In the genomic region with DNA sequence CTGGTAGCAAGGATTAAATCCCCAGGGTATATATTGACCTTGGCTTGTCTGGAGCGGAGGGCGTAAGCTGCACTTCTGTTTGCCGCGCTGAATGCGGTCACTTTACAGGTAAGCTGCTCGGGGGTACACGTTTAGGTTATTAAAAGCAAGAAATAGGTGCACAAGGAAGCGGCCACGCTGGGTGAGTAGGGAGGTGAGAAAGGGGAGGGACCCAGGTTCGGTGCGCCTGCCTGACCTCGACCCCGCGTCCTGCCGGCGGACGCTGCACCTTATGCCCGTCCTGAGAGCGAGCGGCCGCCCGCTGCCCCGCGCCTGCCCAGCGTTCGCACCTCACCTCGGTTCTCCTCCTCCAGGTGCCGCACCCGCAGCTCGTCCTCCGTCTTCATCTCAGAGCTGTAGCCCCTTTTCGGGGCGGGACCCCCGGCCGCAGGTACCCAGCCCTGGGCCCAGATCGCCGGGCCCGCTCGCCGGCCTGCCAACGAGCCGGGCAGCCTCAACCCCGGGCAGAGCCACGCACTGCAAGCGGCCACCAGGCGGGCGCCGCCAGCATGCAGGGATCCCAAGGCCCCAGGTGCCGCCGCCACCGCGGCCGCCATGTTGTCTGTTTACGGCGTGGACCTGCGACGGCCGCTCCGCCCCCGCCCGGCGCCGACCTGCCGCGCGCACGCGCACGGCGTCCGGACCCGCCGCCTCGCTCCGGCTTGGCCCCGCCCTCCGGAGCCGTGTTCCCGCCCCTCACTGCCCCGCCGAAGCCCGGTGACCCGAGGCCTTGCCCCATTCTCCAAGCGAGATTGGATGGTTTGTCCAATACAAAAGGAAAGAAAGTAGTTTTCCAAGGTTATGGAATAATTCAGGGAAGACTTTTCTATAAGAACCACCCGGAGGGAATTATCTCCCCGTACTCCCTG, we compare ENCODE assay signal across 8 cellular contexts. TPM values are rescaled to one million over a fixed set of nuclear protein-coding genes. Genes with fewer than 3 reads are reported as not detected.
DNase-seq lines count a peak whose midpoint lies in the region; ATAC-seq, FAIRE-seq and TF ChIP-seq lines count a peak whose summit lies in the region.

A gene with protein sequence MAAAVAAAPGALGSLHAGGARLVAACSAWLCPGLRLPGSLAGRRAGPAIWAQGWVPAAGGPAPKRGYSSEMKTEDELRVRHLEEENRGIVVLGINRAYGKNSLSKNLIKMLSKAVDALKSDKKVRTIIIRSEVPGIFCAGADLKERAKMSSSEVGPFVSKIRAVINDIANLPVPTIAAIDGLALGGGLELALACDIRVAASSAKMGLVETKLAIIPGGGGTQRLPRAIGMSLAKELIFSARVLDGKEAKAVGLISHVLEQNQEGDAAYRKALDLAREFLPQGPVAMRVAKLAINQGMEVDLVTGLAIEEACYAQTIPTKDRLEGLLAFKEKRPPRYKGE (minus strand): TSS at position 625 of the 908 bp plus-strand sequence. CDS start 29 bp downstream, at position 596.

- peaks cover 8% of the 10 kb centered on the region for H3K36me3 Mint-ChIP-seq in IgD-negative memory B cell

- peak within 1 kb of the TSS; percentile 87 for H3K27ac ChIP-seq in neutrophil

- no peaks in the 10 kb centered on the region for H3K36me3 ChIP-seq in neutrophil

- no peaks in the 10 kb centered on the region for H3K9me3 Mint-ChIP-seq in IgD-negative memory B cell

- H3K9me3 ChIP-seq in neutrophil: no peaks in the 10 kb centered on the region

- ATAC-seq in GM21529 (IDR thresholded peaks at IDR 0.05; ENCODE audit: unreplicated experiment): peak; percentile 87

- peaks cover 18 to 24% of the 10 kb centered on the region in 2 experiments for H3K4me1 ChIP-seq in neutrophil (ENCODE audit: control insufficient read depth in 1 of 2, insufficient read depth in 1 of 2, low read depth in 1 of 2, low read length in 1 of 2)

- no peaks in the 10 kb centered on the region for H3K27me3 ChIP-seq in neutrophil

- DNase-seq in Daoy (ENCODE audit: low read depth): peak; percentile 93
- DNase-seq in SK-N-DZ (ENCODE audit: low spot score): peak; percentile 69
- peak; percentile 88 for DNase-seq in activated naive CD4-positive, alpha-beta T cell treated with Interleukin-2 at 50 U/mL for 16 hours
- peak; percentile 89 to 91 for DNase-seq in frontal cortex (ENCODE audit: low spot score in 2 of 2)

- peak within 1 kb of the TSS; percentile 95 to 99 for H3K4me3 ChIP-seq in neutrophil (ENCODE audit: low read depth in 1 of 2, low read length in 1 of 2)

- FAIRE-seq in frontal cortex (lab: Jason Lieb, UNC): no peak

- H3K27ac Mint-ChIP-seq in IgD-negative memory B cell: peak within 1 kb of the TSS; percentile 90 to 95 (median 92)

- H3K4me1 Mint-ChIP-seq in IgD-negative memory B cell: peaks cover 26 to 34% (median 30%) of the 10 kb centered on the region in 3 donors

- peak within 1 kb of the TSS; percentile 89 to 99 (median 94) for H3K4me3 Mint-ChIP-seq in IgD-negative memory B cell

- H3K27me3 Mint-ChIP-seq in IgD-negative memory B cell: no peaks in the 10 kb centered on the region

- TF ChIP-seq CTCF in neutrophil (IDR thresholded peaks at IDR 0.05) (peak; percentile 67), subcutaneous adipose tissue (IDR thresholded peaks at IDR 0.05; ENCODE audit: low read depth) (no peak)

RNA-seq across cellular contexts. Expression of the gene that starts here (rescaled TPM):
- total RNA-seq in Daoy (2014; rRNA removed; shearing (Covaris generic)): 21.4 and 29.0 TPM in 2 replicates
- polyA plus RNA-seq in IgD-negative memory B cell: 15.7 TPM
- polyA plus RNA-seq in SK-N-DZ (2014; cell fraction: cytosol; rRNA removed): 16.3 and 18.0 TPM in 2 replicates
- polyA plus RNA-seq in SK-N-DZ (2014; cell fraction: nucleus; rRNA removed): 20.7 and 28.9 TPM in 2 replicates
- total RNA-seq in frontal cortex (20.0 TPM), subcutaneous adipose tissue (10 to 100 TPM; 23.5 to 50.7 (median 39.9) TPM)

Comparison
In these comparisons a context has a peak if more than half of its experiments do, and no peak if none do; other contexts are left out.
1. Peak in every context shown above with its lines: DNase-seq, ATAC-seq, H3K4me3 ChIP-seq and H3K27ac ChIP-seq.